ENCODE assay signal across 9 cellular contexts in the genomic region with DNA sequence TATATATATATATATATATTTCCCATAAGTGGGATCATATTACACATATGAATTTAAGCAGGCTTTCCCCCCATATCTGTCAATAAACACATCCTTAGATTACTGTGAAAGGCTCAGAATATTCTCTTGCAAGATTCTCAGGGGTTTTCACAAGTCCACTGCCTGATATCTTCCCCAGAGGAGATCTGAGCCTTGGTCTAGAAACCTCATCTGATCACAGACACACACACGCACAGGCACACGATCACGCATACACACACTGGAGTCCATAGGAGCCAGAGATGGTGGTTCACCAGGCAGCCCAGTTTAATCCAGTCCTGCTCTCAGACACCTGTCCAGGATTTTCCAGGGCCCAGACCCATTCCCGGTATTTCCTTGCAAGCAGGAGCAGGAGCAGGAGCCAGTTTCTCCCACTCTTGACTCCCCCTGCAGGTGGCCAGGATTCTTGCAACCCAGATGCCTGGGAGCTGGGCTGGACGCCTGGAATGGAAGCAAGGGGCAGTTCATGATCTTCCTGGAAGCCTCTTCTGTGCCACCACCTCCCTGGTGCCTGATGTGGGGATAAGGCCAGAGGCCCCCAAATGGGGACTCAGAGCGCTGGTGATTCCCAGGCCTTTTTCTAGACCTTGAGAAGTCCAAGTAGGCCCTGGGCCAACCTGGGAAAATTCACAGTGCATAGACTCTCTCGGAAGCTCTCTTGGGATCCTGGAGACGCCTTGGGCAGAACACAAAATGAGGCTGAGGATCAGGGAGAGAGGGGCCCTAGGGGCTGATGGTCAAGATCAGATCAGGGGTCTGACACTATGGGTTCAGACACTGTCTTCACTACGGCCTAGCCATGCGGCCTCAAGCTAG. TPM values are rescaled to one million over a fixed set of nuclear protein-coding genes. Genes with fewer than 3 reads are reported as not detected.
DNase-seq lines count a peak whose midpoint lies in the region; ATAC-seq, FAIRE-seq and TF ChIP-seq lines count a peak whose summit lies in the region.
"Had no signal": no experiment of that assay in that cellular context is flagged by ENCODE, and none has a peak within 500 bp of the region (broad histone marks: within the 10 kb centered on the region; RNA-seq: fewer than 3 reads in every experiment).

No MANE protein-coding gene starts in this region.

- ATAC-seq in HepG2 (peak; percentile 82), thoracic aorta (ENCODE audit: insufficient number of reproducible peaks, low FRiP score, low read depth) (no peak), GM19351 (IDR thresholded peaks at IDR 0.05; ENCODE audit: unreplicated experiment) (no peak), HG03432 (IDR thresholded peaks at IDR 0.05; ENCODE audit: unreplicated experiment) (no peak)

- H3K79me2 ChIP-seq in OCI-LY1 (ENCODE audit: insufficient read depth, low read length) (no peaks in the 10 kb centered on the region), HepG2 (ENCODE audit: insufficient read depth, low read length) (no peaks in the 10 kb centered on the region)

- peak; percentile 62 for TF ChIP-seq CTCF in OCI-LY1 (IDR thresholded peaks at IDR 0.05; ENCODE audit: low read length)
- peak; percentile 87 for TF ChIP-seq CTCF in HepG2 (CRISPR knock-in tag; IDR thresholded peaks at IDR 0.05)
- TF ChIP-seq CTCF in thoracic aorta (IDR thresholded peaks at IDR 0.05) = peak; percentile 63

- H2AFZ ChIP-seq in OCI-LY1 (ENCODE audit: low read length) (no peak overlapping the region), HepG2 (ENCODE audit: low read length) (no peak overlapping the region)

- no TSS peak for BruUV-seq in HepG2 (replicated peaks; lab: Mats Ljungman, UMichigan)

- H3K4me2 ChIP-seq in OCI-LY1 (ENCODE audit: low read length) (no peak overlapping the region), HepG2 (ENCODE audit: low read depth, low read length) (no peak overlapping the region)

- H3K27ac ChIP-seq in OCI-LY1 (ENCODE audit: low read depth, low read length, poor library complexity, severe bottlenecking) (no peak overlapping the region), HepG2 (ENCODE audit: extremely low read length, insufficient read depth, low read length) (no peak overlapping the region), thoracic aorta (no peak overlapping the region)

- TF ChIP-seq EP300 in HepG2 (IDR thresholded peaks at IDR 0.05; ENCODE audit: low read depth in 2 of 2, low read length in 2 of 2) (no peak), HepG2 (CRISPR knock-in tag; IDR thresholded peaks at IDR 0.05; ENCODE audit: borderline replicate concordance) (no peak)

- no peaks in the 10 kb centered on the region for H3F3A ChIP-seq in OCI-LY1 (ENCODE audit: insufficient read depth, low read length)

- H4K20me1 ChIP-seq in OCI-LY1 (ENCODE audit: insufficient read depth, low read length) (no peaks in the 10 kb centered on the region), HepG2 (ENCODE audit: insufficient read depth, low read length) (no peaks in the 10 kb centered on the region)

- no peak for TF ChIP-seq POLR2A in HepG2 (IDR thresholded peaks at IDR 0.05; ENCODE audit: insufficient read depth in 1 of 2, low read depth in 2 of 2, low read length in 2 of 2)

- in situ Hi-C loops in HepG2 (cut with HindIII; ENCODE audit: extremely low pct_ligation_motif_present, low pct_unique_long_range_greater_than_20kb) = loop anchor here (5.0 to 10.0 kb wide), 2 partner anchors 151 to 283 kb away; no protein-coding TSS in a partner anchor

- peak; percentile 58; the same call in 1 of the 2 replicates for TF ChIP-seq RAD21 in HepG2 (CRISPR knock-in tag; IDR thresholded peaks at IDR 0.05)

- H3K4me3 ChIP-seq in OCI-LY1 (ENCODE audit: low read depth, low read length, poor library complexity, severe bottlenecking) = no peak overlapping the region
- no peak overlapping the region for H3K4me3 ChIP-seq in HepG2 (replicated peaks in 1 of 3; ENCODE audit: insufficient read depth in 1 of 3, low read depth in 2 of 3, low read length in 3 of 3)
- H3K4me3 ChIP-seq in thoracic aorta = no peak overlapping the region

- peaks cover 4% of the 10 kb centered on the region for H3K4me1 ChIP-seq in OCI-LY1 (ENCODE audit: insufficient read depth, low read length, severe bottlenecking)
- peaks cover 22% of the 10 kb centered on the region for H3K4me1 ChIP-seq in HepG2 (ENCODE audit: insufficient read depth, low read length)
- H3K4me1 ChIP-seq in thoracic aorta (ENCODE audit: control insufficient read depth in 1 of 2, low read depth in 2 of 2) = no peaks in the 10 kb centered on the region

- H3K27me3 ChIP-seq in OCI-LY1 (ENCODE audit: insufficient read depth, low read length) (no peaks in the 10 kb centered on the region; the same call in 1 of the 2 replicates), HepG2 (ENCODE audit: control insufficient read depth in 1 of 2, insufficient read depth in 2 of 2, low read length in 2 of 2) (no peaks in the 10 kb centered on the region), thoracic aorta (replicated peaks; ENCODE audit: insufficient read depth) (no peaks in the 10 kb centered on the region)

- peak; percentile 76 for FAIRE-seq in HepG2 (lab: Jason Lieb, UNC)

- H3K9ac ChIP-seq in OCI-LY1 (ENCODE audit: low read length) = no peak overlapping the region
- no peak overlapping the region for H3K9ac ChIP-seq in HepG2 (ENCODE audit: insufficient read depth, low read depth, low read length)

- 35% methylated on average over 10 of the region's 10 CpGs for WGBS in HepG2 (ENCODE audit: low lambda C conversion rate)

- H3K9me3 ChIP-seq in OCI-LY1 (ENCODE audit: low read length) = no peaks in the 10 kb centered on the region
- H3K9me3 ChIP-seq in HepG2 (ENCODE audit: low read length) = no peaks in the 10 kb centered on the region
- no peaks in the 10 kb centered on the region for H3K9me3 ChIP-seq in thoracic aorta

- intact Hi-C loops in HepG2 (cut with micrococcal nuclease; ENCODE audit: unreplicated experiment) = loop anchor here (1.0 kb wide), 1 partner anchor 150 kb away; no protein-coding TSS in a partner anchor

- DNase-seq in DMS 273 treated with DMSO at 0.1 percent for 48 hours (lab: John Stamatoyannopoulos, UW) = peak; percentile 28
- DNase-seq in HT-29 (ENCODE audit: low spot score) = peak; percentile 89
- DNase-seq in cerebellum (ENCODE audit: low spot score) = peak; percentile 32
- DNase-seq in HepG2 (ENCODE audit: low spot score) = peak; percentile 56
- no peak for DNase-seq in thoracic aorta (ENCODE audit: low spot score)

- no peaks in the 10 kb centered on the region for H3K36me3 ChIP-seq in OCI-LY1 (ENCODE audit: insufficient read depth, low read length)
- H3K36me3 ChIP-seq in HepG2 (replicated peaks in 1 of 2; ENCODE audit: control insufficient read depth in 1 of 2, insufficient read depth in 2 of 2, low read length in 2 of 2) = no peaks in the 10 kb centered on the region
- no peaks in the 10 kb centered on the region for H3K36me3 ChIP-seq in thoracic aorta

- CTCF ChIA-PET in HepG2 (lab: Yijun Ruan, JAX; ENCODE audit: low intra/inter-chr PET ratio, low total read pairs) = interaction anchor here (1.6 to 1.8 kb wide), 2 partner anchors 14 to 150 kb away, joined by 4 to 8 read pairs; no protein-coding TSS in a partner anchor

- no peaks in the 10 kb centered on the region for H3K9me2 ChIP-seq in OCI-LY1 (ENCODE audit: low read depth, low read length)

- POLR2A ChIA-PET in HepG2 (lab: Yijun Ruan, JAX) = no interaction called here

RNA-seq across cellular contexts. Expression of gene KRT78, which starts 16.5 kb away (rescaled TPM):
- not detected in 2 replicates for total RNA-seq in HT-29 (2014; rRNA removed; shearing (Covaris generic))
- not detected for total RNA-seq in cerebellum
- total RNA-seq in HepG2 (2016; rRNA removed; fragmentation: Illumina TruSeq; extraction: Trizol) = not detected in 2 replicates
- not detected in 2 replicates for total RNA-seq in HepG2 (2016; cell fraction: cytosol; rRNA removed; fragmentation: Illumina TruSeq; extraction: Trizol; ENCODE audit: low read depth)
- total RNA-seq in HepG2 (2016; cell fraction: insoluble cytoplasmic fraction; rRNA removed; fragmentation: Illumina TruSeq; extraction: Trizol) = not detected in 2 replicates
- not detected in 2 replicates for total RNA-seq in HepG2 (2016; cell fraction: membrane; rRNA removed; fragmentation: Illumina TruSeq; extraction: Trizol)
- total RNA-seq in HepG2 (2016; cell fraction: nucleus; rRNA removed; fragmentation: Illumina TruSeq; extraction: Trizol) = not detected in 2 replicates
- not detected in 2 replicates for polyA plus RNA-seq in HepG2 (2011; rRNA removed)
- polyA plus RNA-seq in HepG2 (2011; cell fraction: cytosol; rRNA removed) = not detected in 2 replicates
- polyA plus RNA-seq in HepG2 (2011; cell fraction: nucleus; rRNA removed) = not detected in 2 replicates
- not detected in 2 replicates for polyA plus RNA-seq in HepG2 (2012)
- not detected in 2 replicates for polyA plus RNA-seq in HepG2 (2016; cell fraction: cytosol; fragmentation: Illumina TruSeq; extraction: Trizol; ENCODE audit: low read depth)
- polyA plus RNA-seq in HepG2 (2016; cell fraction: insoluble cytoplasmic fraction; fragmentation: Illumina TruSeq; extraction: Trizol; ENCODE audit: low read depth) = not detected in 2 replicates
- polyA plus RNA-seq in HepG2 (2016; cell fraction: membrane; fragmentation: Illumina TruSeq; extraction: Trizol; ENCODE audit: low read depth) = not detected in 2 replicates
- not detected in 2 replicates for polyA plus RNA-seq in HepG2 (2016; cell fraction: nucleus; fragmentation: Illumina TruSeq; extraction: Trizol; ENCODE audit: insufficient read depth, low read depth)
- polyA minus RNA-seq in HepG2 (2011; rRNA and poly(A)+ RNA removed; ENCODE audit: low replicate concordance) = 0.05 TPM in 1 of 2 replicates, not detected in the other
- not detected in 2 replicates for polyA minus RNA-seq in HepG2 (2011; cell fraction: cytosol; rRNA and poly(A)+ RNA removed)
- polyA minus RNA-seq in HepG2 (2011; cell fraction: nucleus; rRNA and poly(A)+ RNA removed) = not detected in 2 replicates
- total RNA-seq in thoracic aorta = not detected
- total RNA-seq: T-helper 1 cell treated with Interleukin-12 subunit alpha and Interleukin-12 subunit beta and Interleukin-4 antibody, amounts not matched to agents 30 ng/mL and 1 ng/mL, for 36 hours had no signal

RNA-seq across cellular contexts. Expression of gene KRT79, which starts 31.2 kb away (rescaled TPM):
- not detected in 2 replicates for total RNA-seq in HT-29 (2014; rRNA removed; shearing (Covaris generic))
- not detected for total RNA-seq in cerebellum
- total RNA-seq in HepG2 (2016; rRNA removed; fragmentation: Illumina TruSeq; extraction: Trizol) = not detected in 2 replicates
- total RNA-seq in HepG2 (2016; cell fraction: cytosol; rRNA removed; fragmentation: Illumina TruSeq; extraction: Trizol; ENCODE audit: low read depth) = not detected in 2 replicates
- not detected in 2 replicates for total RNA-seq in HepG2 (2016; cell fraction: insoluble cytoplasmic fraction; rRNA removed; fragmentation: Illumina TruSeq; extraction: Trizol)
- not detected in 2 replicates for total RNA-seq in HepG2 (2016; cell fraction: membrane; rRNA removed; fragmentation: Illumina TruSeq; extraction: Trizol)
- total RNA-seq in HepG2 (2016; cell fraction: nucleus; rRNA removed; fragmentation: Illumina TruSeq; extraction: Trizol) = not detected in 2 replicates
- 0.09 TPM in 1 of 2 replicates, not detected in the other for polyA plus RNA-seq in HepG2 (2011; rRNA removed)
- not detected in 2 replicates for polyA plus RNA-seq in HepG2 (2011; cell fraction: cytosol; rRNA removed)
- not detected in 2 replicates for polyA plus RNA-seq in HepG2 (2011; cell fraction: nucleus; rRNA removed)
- polyA plus RNA-seq in HepG2 (2012) = not detected in 2 replicates
- polyA plus RNA-seq in HepG2 (2016; cell fraction: cytosol; fragmentation: Illumina TruSeq; extraction: Trizol; ENCODE audit: low read depth) = not detected in 2 replicates
- polyA plus RNA-seq in HepG2 (2016; cell fraction: insoluble cytoplasmic fraction; fragmentation: Illumina TruSeq; extraction: Trizol; ENCODE audit: low read depth) = not detected in 2 replicates
- not detected in 2 replicates for polyA plus RNA-seq in HepG2 (2016; cell fraction: membrane; fragmentation: Illumina TruSeq; extraction: Trizol; ENCODE audit: low read depth)
- not detected in 2 replicates for polyA plus RNA-seq in HepG2 (2016; cell fraction: nucleus; fragmentation: Illumina TruSeq; extraction: Trizol; ENCODE audit: insufficient read depth, low read depth)
- not detected in 2 replicates for polyA minus RNA-seq in HepG2 (2011; rRNA and poly(A)+ RNA removed; ENCODE audit: low replicate concordance)
- not detected in 2 replicates for polyA minus RNA-seq in HepG2 (2011; cell fraction: cytosol; rRNA and poly(A)+ RNA removed)
- polyA minus RNA-seq in HepG2 (2011; cell fraction: nucleus; rRNA and poly(A)+ RNA removed) = not detected in 2 replicates
- total RNA-seq in thoracic aorta = not detected
- total RNA-seq: T-helper 1 cell treated with Interleukin-12 subunit alpha and Interleukin-12 subunit beta and Interleukin-4 antibody, amounts not matched to agents 30 ng/mL and 1 ng/mL, for 36 hours had no signal

RNA-seq across cellular contexts. Expression of gene KRT8, which starts 39.6 kb away (rescaled TPM):
- total RNA-seq in HT-29 (2014; rRNA removed; shearing (Covaris generic)) = 5,686 and 5,723 TPM in 2 replicates
- 1.9 TPM for total RNA-seq in cerebellum
- 718 and 837 TPM in 2 replicates for total RNA-seq in HepG2 (2016; rRNA removed; fragmentation: Illumina TruSeq; extraction: Trizol)
- total RNA-seq in HepG2 (2016; cell fraction: cytosol; rRNA removed; fragmentation: Illumina TruSeq; extraction: Trizol; ENCODE audit: low read depth) = 191 and 201 TPM in 2 replicates
- 754 and 767 TPM in 2 replicates for total RNA-seq in HepG2 (2016; cell fraction: insoluble cytoplasmic fraction; rRNA removed; fragmentation: Illumina TruSeq; extraction: Trizol)
- 220 and 222 TPM in 2 replicates for total RNA-seq in HepG2 (2016; cell fraction: membrane; rRNA removed; fragmentation: Illumina TruSeq; extraction: Trizol)
- total RNA-seq in HepG2 (2016; cell fraction: nucleus; rRNA removed; fragmentation: Illumina TruSeq; extraction: Trizol) = 354 and 362 TPM in 2 replicates
- 491 and 498 TPM in 2 replicates for polyA plus RNA-seq in HepG2 (2011; rRNA removed)
- 564 and 714 TPM in 2 replicates for polyA plus RNA-seq in HepG2 (2011; cell fraction: cytosol; rRNA removed)
- polyA plus RNA-seq in HepG2 (2011; cell fraction: nucleus; rRNA removed) = 285 and 288 TPM in 2 replicates
- 358 and 436 TPM in 2 replicates for polyA plus RNA-seq in HepG2 (2012)
- 216 and 219 TPM in 2 replicates for polyA plus RNA-seq in HepG2 (2016; cell fraction: cytosol; fragmentation: Illumina TruSeq; extraction: Trizol; ENCODE audit: low read depth)
- polyA plus RNA-seq in HepG2 (2016; cell fraction: insoluble cytoplasmic fraction; fragmentation: Illumina TruSeq; extraction: Trizol; ENCODE audit: low read depth) = 863 and 1,042 TPM in 2 replicates
- 217 and 232 TPM in 2 replicates for polyA plus RNA-seq in HepG2 (2016; cell fraction: membrane; fragmentation: Illumina TruSeq; extraction: Trizol; ENCODE audit: low read depth)
- 558 and 582 TPM in 2 replicates for polyA plus RNA-seq in HepG2 (2016; cell fraction: nucleus; fragmentation: Illumina TruSeq; extraction: Trizol; ENCODE audit: insufficient read depth, low read depth)
- 716 and 1,092 TPM in 2 replicates for polyA minus RNA-seq in HepG2 (2011; rRNA and poly(A)+ RNA removed; ENCODE audit: low replicate concordance)
- 354 and 438 TPM in 2 replicates for polyA minus RNA-seq in HepG2 (2011; cell fraction: cytosol; rRNA and poly(A)+ RNA removed)
- polyA minus RNA-seq in HepG2 (2011; cell fraction: nucleus; rRNA and poly(A)+ RNA removed) = 198 and 204 TPM in 2 replicates
- 100 to 1,000 TPM; 130 to 175 TPM for total RNA-seq in thoracic aorta
- total RNA-seq: T-helper 1 cell treated with Interleukin-12 subunit alpha and Interleukin-12 subunit beta and Interleukin-4 antibody, amounts not matched to agents 30 ng/mL and 1 ng/mL, for 36 hours had no signal

RNA-seq across cellular contexts. Expression of gene KRT4, which starts 51.4 kb away (rescaled TPM):
- 0.47 TPM in 1 of 2 replicates, not detected in the other for total RNA-seq in HT-29 (2014; rRNA removed; shearing (Covaris generic))
- total RNA-seq in cerebellum = not detected
- not detected in 2 replicates for total RNA-seq in HepG2 (2016; rRNA removed; fragmentation: Illumina TruSeq; extraction: Trizol)
- total RNA-seq in HepG2 (2016; cell fraction: cytosol; rRNA removed; fragmentation: Illumina TruSeq; extraction: Trizol; ENCODE audit: low read depth) = not detected in 2 replicates
- not detected in 2 replicates for total RNA-seq in HepG2 (2016; cell fraction: insoluble cytoplasmic fraction; rRNA removed; fragmentation: Illumina TruSeq; extraction: Trizol)
- not detected in 2 replicates for total RNA-seq in HepG2 (2016; cell fraction: membrane; rRNA removed; fragmentation: Illumina TruSeq; extraction: Trizol)
- not detected in 2 replicates for total RNA-seq in HepG2 (2016; cell fraction: nucleus; rRNA removed; fragmentation: Illumina TruSeq; extraction: Trizol)
- polyA plus RNA-seq in HepG2 (2011; rRNA removed) = not detected in 2 replicates
- polyA plus RNA-seq in HepG2 (2011; cell fraction: cytosol; rRNA removed) = not detected in 2 replicates
- not detected in 2 replicates for polyA plus RNA-seq in HepG2 (2011; cell fraction: nucleus; rRNA removed)
- polyA plus RNA-seq in HepG2 (2012) = not detected in 2 replicates
- polyA plus RNA-seq in HepG2 (2016; cell fraction: cytosol; fragmentation: Illumina TruSeq; extraction: Trizol; ENCODE audit: low read depth) = not detected in 2 replicates
- polyA plus RNA-seq in HepG2 (2016; cell fraction: insoluble cytoplasmic fraction; fragmentation: Illumina TruSeq; extraction: Trizol; ENCODE audit: low read depth) = not detected in 2 replicates
- not detected in 2 replicates for polyA plus RNA-seq in HepG2 (2016; cell fraction: membrane; fragmentation: Illumina TruSeq; extraction: Trizol; ENCODE audit: low read depth)
- polyA plus RNA-seq in HepG2 (2016; cell fraction: nucleus; fragmentation: Illumina TruSeq; extraction: Trizol; ENCODE audit: insufficient read depth, low read depth) = not detected in 2 replicates
- polyA minus RNA-seq in HepG2 (2011; rRNA and poly(A)+ RNA removed; ENCODE audit: low replicate concordance) = not detected in 2 replicates
- polyA minus RNA-seq in HepG2 (2011; cell fraction: cytosol; rRNA and poly(A)+ RNA removed) = not detected in 2 replicates
- not detected in 2 replicates for polyA minus RNA-seq in HepG2 (2011; cell fraction: nucleus; rRNA and poly(A)+ RNA removed)
- not detected for total RNA-seq in thoracic aorta
- total RNA-seq: T-helper 1 cell treated with Interleukin-12 subunit alpha and Interleukin-12 subunit beta and Interleukin-4 antibody, amounts not matched to agents 30 ng/mL and 1 ng/mL, for 36 hours had no signal

Comparison
In these comparisons a context has a peak if more than half of its experiments do, and no peak if none do; other contexts are left out.
1. RNA of gene KRT8, which starts 39.6 kb away (total RNA-seq): 5,686 to 5,723 TPM in HT-29, 191 to 837 TPM in HepG2 and 130 to 175 TPM in thoracic aorta; 1.9 TPM in cerebellum (single experiment); every median in the first group is over 10 times any median in the second.
2. Peak in every context shown above with its lines, with median percentiles within 50 percentile points of each other: CTCF ChIP-seq.